ENCODE assay signal across 15 cellular contexts in the genomic region with DNA sequence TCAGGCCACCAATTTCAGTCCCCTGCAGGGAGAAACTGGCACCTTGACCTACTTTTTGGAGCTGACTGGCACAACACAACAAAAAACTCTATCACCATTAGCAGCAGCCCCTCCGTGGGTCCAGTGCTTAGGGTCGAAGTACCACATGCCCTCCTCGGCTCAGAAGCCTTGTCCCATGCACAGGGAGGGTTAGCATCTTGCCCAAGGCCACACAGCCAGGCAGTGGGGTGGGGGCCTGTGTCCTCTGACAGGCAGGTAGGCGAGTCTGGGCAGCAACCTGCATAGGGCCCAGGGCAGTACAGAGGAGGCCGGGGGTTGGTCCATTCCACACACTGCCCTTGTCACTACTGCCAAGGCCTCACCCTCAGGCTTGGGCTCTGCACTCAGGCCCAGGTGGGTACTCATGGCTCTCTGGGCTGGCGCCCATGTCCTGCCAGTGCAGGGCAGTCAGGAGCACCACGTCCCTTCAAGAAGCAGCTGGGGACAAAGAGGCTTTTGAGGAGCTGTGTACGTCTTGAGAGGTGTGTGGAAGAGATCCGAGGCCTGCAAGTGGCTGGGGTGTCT. TPM values are rescaled to one million over a fixed set of nuclear protein-coding genes. Genes with fewer than 3 reads are reported as not detected.
DNase-seq lines count a peak whose midpoint lies in the region; ATAC-seq and TF ChIP-seq lines count a peak whose summit lies in the region.
"Had no signal": no experiment of that assay in that cellular context is flagged by ENCODE, and none has a peak within 500 bp of the region (broad histone marks: within the 10 kb centered on the region; RNA-seq: fewer than 3 reads in every experiment).

No MANE protein-coding gene starts in this region.

- H3K27ac Mint-ChIP-seq in activated T-cell treated with anti-CD3 and anti-CD28 coated beads, Interleukin-2, amount 50 U/mL, for 24 hours = peak overlapping the region; percentile 63
- no peak overlapping the region for H3K27ac Mint-ChIP-seq in activated naive CD8-positive, alpha-beta T cell treated with anti-CD3 and anti-CD28 coated beads, Interleukin-2, amount 50 U/mL, for 24 hours
- H3K27ac Mint-ChIP-seq: activated B cell treated with CpG ODN at 0.5 μM for 24 hours had no signal

- no peaks in the 10 kb centered on the region for H3K9me3 ChIP-seq in heart left ventricle

- no peak for TF ChIP-seq POLR2A in heart left ventricle (IDR thresholded peaks at IDR 0.05)

- TF ChIP-seq CTCF in VCaP (conservative IDR thresholded peaks at IDR 0.05) = no peak
- TF ChIP-seq CTCF in heart left ventricle (IDR thresholded peaks at IDR 0.05) = no peak

- no peak overlapping the region for H3K4me3 Mint-ChIP-seq in activated T-cell treated with anti-CD3 and anti-CD28 coated beads, Interleukin-2, amount 50 U/mL, for 24 hours
- no peak overlapping the region for H3K4me3 Mint-ChIP-seq in activated naive CD8-positive, alpha-beta T cell treated with anti-CD3 and anti-CD28 coated beads, Interleukin-2, amount 50 U/mL, for 24 hours
- H3K4me3 Mint-ChIP-seq: activated B cell treated with CpG ODN at 0.5 μM for 24 hours, GM23338 had no signal

- H3K4me1 ChIP-seq in heart left ventricle = peaks cover 0 to 17% (median 4%) of the 10 kb centered on the region in 12 donors
- H3K4me1 ChIP-seq in rectal smooth muscle tissue (ENCODE audit: control insufficient read depth, insufficient read depth, low read length) = no peaks in the 10 kb centered on the region

- no peak for DNase-seq in activated T-cell treated with anti-CD3 and anti-CD28 coated beads, Interleukin-2, amount 50 U/mL, for 24 hours
- no peak for DNase-seq in activated T-cell treated with anti-CD3 and anti-CD28 coated beads, Interleukin-2, amount 50 U/mL, for 48 hours
- DNase-seq in heart left ventricle (peak in 1 of 5 donors; percentile 33), NK-92 (lab: John Stamatoyannopoulos, UW; ENCODE audit: unreplicated experiment) (no peak), AG20443 (ENCODE audit: low spot score) (no peak)
- DNase-seq in activated naive CD8-positive, alpha-beta T cell treated with anti-CD3 and anti-CD28 coated beads, Interleukin-2, amount 50 U/mL, for 24 hours = no peak
- DNase-seq: activated B cell treated with CpG ODN at 0.5 μM for 24 hours, activated gamma-delta T cell treated with Interleukin-2 at 50 U/mL for 16 hours, NCI-H1436, occipital lobe, T-helper 1 cell had no signal

- H3K4me1 Mint-ChIP-seq in activated T-cell treated with anti-CD3 and anti-CD28 coated beads, Interleukin-2, amount 50 U/mL, for 24 hours (ENCODE audit: low read depth) = no peaks in the 10 kb centered on the region
- H3K4me1 Mint-ChIP-seq in activated naive CD8-positive, alpha-beta T cell treated with anti-CD3 and anti-CD28 coated beads, Interleukin-2, amount 50 U/mL, for 24 hours = no peaks in the 10 kb centered on the region

- H3K36me3 Mint-ChIP-seq in activated T-cell treated with anti-CD3 and anti-CD28 coated beads, Interleukin-2, amount 50 U/mL, for 24 hours (ENCODE audit: low read depth) = peaks cover 55% of the 10 kb centered on the region
- H3K36me3 Mint-ChIP-seq in activated naive CD8-positive, alpha-beta T cell treated with anti-CD3 and anti-CD28 coated beads, Interleukin-2, amount 50 U/mL, for 24 hours (ENCODE audit: low read depth) = no peaks in the 10 kb centered on the region

- H3K27ac ChIP-seq in VCaP = 0 out of 2 replicates have a peak overlapping the region, but pooled peaks have one; percentile 8
- H3K27ac ChIP-seq in heart left ventricle = peak overlapping the region in 1 of 12 donors; percentile 41
- H3K27ac ChIP-seq in rectal smooth muscle tissue (ENCODE audit: low read depth, low read length) = peak overlapping the region; percentile 40

- H3K4me3 ChIP-seq in heart left ventricle = no peak overlapping the region
- H3K4me3 ChIP-seq in rectal smooth muscle tissue (ENCODE audit: low read length) = no peak overlapping the region
- H3K4me3 ChIP-seq: GM23338, skin epidermis had no signal

- peak; percentile 2 to 25 (median 9) for ATAC-seq in heart left ventricle
- no peak for ATAC-seq in activated naive CD8-positive, alpha-beta T cell treated with anti-CD3 and anti-CD28 coated beads, Interleukin-2, amount 50 U/mL, for 24 hours

- peaks cover 0 to 64% (median 40%) of the 10 kb centered on the region in 9 donors for H3K36me3 ChIP-seq in heart left ventricle
- peaks cover 13% of the 10 kb centered on the region for H3K36me3 ChIP-seq in rectal smooth muscle tissue (ENCODE audit: control insufficient read depth, insufficient read depth, low read length)

- H3K9ac ChIP-seq in rectal smooth muscle tissue (ENCODE audit: low read length) = no peak overlapping the region

- intact Hi-C loops in heart left ventricle (cut with DNase I) = loop anchor here in 1 of 10 donors (5.0 kb wide), 1 partner anchor 96 kb away; no protein-coding TSS in a partner anchor

- H3K9me3 Mint-ChIP-seq in activated T-cell treated with anti-CD3 and anti-CD28 coated beads, Interleukin-2, amount 50 U/mL, for 24 hours = no peaks in the 10 kb centered on the region
- H3K9me3 Mint-ChIP-seq in activated naive CD8-positive, alpha-beta T cell treated with anti-CD3 and anti-CD28 coated beads, Interleukin-2, amount 50 U/mL, for 24 hours = no peaks in the 10 kb centered on the region
- H3K9me3 Mint-ChIP-seq: activated B cell treated with CpG ODN at 0.5 μM for 24 hours, GM23338 had no signal

- H3K27me3 Mint-ChIP-seq in activated T-cell treated with anti-CD3 and anti-CD28 coated beads, Interleukin-2, amount 50 U/mL, for 24 hours = no peaks in the 10 kb centered on the region
- no peaks in the 10 kb centered on the region for H3K27me3 Mint-ChIP-seq in activated naive CD8-positive, alpha-beta T cell treated with anti-CD3 and anti-CD28 coated beads, Interleukin-2, amount 50 U/mL, for 24 hours
- H3K27me3 Mint-ChIP-seq: activated B cell treated with CpG ODN at 0.5 μM for 24 hours had no signal

- H3K27me3 ChIP-seq in heart left ventricle (no peaks in the 10 kb centered on the region), rectal smooth muscle tissue (ENCODE audit: control insufficient read depth, insufficient read depth, low read length) (no peaks in the 10 kb centered on the region)

- 79 to 87% (median 82%) methylated on average over 7 to 9 of the region's 9 CpGs for WGBS in heart left ventricle, 4 donors

RNA-seq across cellular contexts. Expression of gene PYGB, which starts 53.6 kb away (rescaled TPM):
- total RNA-seq in heart left ventricle = 100 to 1,000 TPM; 172 to 450 (median 233) TPM
- polyA plus RNA-seq in heart left ventricle = 100 to 1,000 TPM; 144 to 227 TPM
